12 cellular contexts compared by ENCODE assay signal in genomic region chr10:77156406-77156879, GRCh38.
DNase-seq lines count a peak whose midpoint lies in the region; ATAC-seq and TF ChIP-seq lines count a peak whose summit lies in the region.
"Had no signal": no experiment of that assay in that cellular context is flagged by ENCODE, and none has a peak within 500 bp of the region (broad histone marks: within the 10 kb centered on the region; RNA-seq: fewer than 3 reads in every experiment).

No MANE protein-coding gene starts in this region.

- peak overlapping the region; percentile 57 for H2AK5ac ChIP-seq in mesenchymal stem cell (ENCODE audit: low read length, severe bottlenecking)

- no peaks in the 10 kb centered on the region for H3K36me3 Mint-ChIP-seq in chondrocyte (ENCODE audit: low read depth)
- H3K36me3 Mint-ChIP-seq in type B pancreatic cell, result no peaks in the 10 kb centered on the region

- no peak overlapping the region for H2AFZ ChIP-seq in mesenchymal stem cell (ENCODE audit: low read depth, low read length)

- H3K9me3 ChIP-seq in mesenchymal stem cell (ENCODE audit: control insufficient read depth, low read length), result no peaks in the 10 kb centered on the region

- no peak overlapping the region for H2BK15ac ChIP-seq in mesenchymal stem cell (ENCODE audit: low read depth, poor library complexity, severe bottlenecking)

- peaks cover 5% of the 10 kb centered on the region for H3K79me1 ChIP-seq in mesenchymal stem cell (replicated peaks; ENCODE audit: low read length, poor library complexity, severe bottlenecking)

- H3K27ac Mint-ChIP-seq in chondrocyte (ENCODE audit: unreplicated experiment), result peak overlapping the region; percentile 95
- no peak overlapping the region for H3K27ac Mint-ChIP-seq in type B pancreatic cell

- WGBS in mesenchymal stem cell, result 17% methylated on average over 4 of the region's 5 CpGs

- no peak overlapping the region for H3K4me3 ChIP-seq in NB4 (ENCODE audit: low read depth, low read length)
- no peak overlapping the region for H3K4me3 ChIP-seq in mesenchymal stem cell (ENCODE audit: insufficient read depth in 1 of 2, low read depth in 1 of 2, low read length in 2 of 2)
- H3K4me3 ChIP-seq: skin epidermis had no signal

- no peak for ATAC-seq in GM18520 (IDR thresholded peaks at IDR 0.05; ENCODE audit: unreplicated experiment)
- ATAC-seq in foreskin keratinocyte, result no peak
- ATAC-seq in GM21390 (IDR thresholded peaks at IDR 0.05; ENCODE audit: unreplicated experiment), result no peak

- H3K9me3 Mint-ChIP-seq in chondrocyte (ENCODE audit: low read depth) (no peaks in the 10 kb centered on the region), type B pancreatic cell (no peaks in the 10 kb centered on the region)

- peak overlapping the region; percentile 34 for H4K91ac ChIP-seq in mesenchymal stem cell (ENCODE audit: low read length)

- no peak overlapping the region for H3K4me2 ChIP-seq in mesenchymal stem cell (ENCODE audit: low read length, poor library complexity, severe bottlenecking)

- no peak overlapping the region for H2BK120ac ChIP-seq in mesenchymal stem cell (ENCODE audit: low read depth, low read length)

- H3K9ac ChIP-seq in mesenchymal stem cell (ENCODE audit: low read length), result peak overlapping the region; percentile 77

- H3K27ac ChIP-seq in mesenchymal stem cell (ENCODE audit: low read length, poor library complexity, severe bottlenecking) (peak overlapping the region; percentile 79), foreskin keratinocyte (no peak overlapping the region)
- H3K27ac ChIP-seq: skin epidermis had no signal

- H3K4me3 Mint-ChIP-seq in chondrocyte (ENCODE audit: unreplicated experiment), result no peak overlapping the region
- no peak overlapping the region for H3K4me3 Mint-ChIP-seq in type B pancreatic cell

- H3K27me3 Mint-ChIP-seq in chondrocyte (ENCODE audit: low read depth), result no peaks in the 10 kb centered on the region
- peaks cover 37% of the 10 kb centered on the region for H3K27me3 Mint-ChIP-seq in type B pancreatic cell

- no peak for TF ChIP-seq POLR2A in NB4 (IDR thresholded peaks at IDR 0.05; ENCODE audit: extremely low read depth, insufficient read length)

- in situ Hi-C loops in ACHN (cut with HindIII; ENCODE audit: low pct_ligation_motif_present, low pct_unique_long_range_greater_than_20kb, low sequenced_read_pairs), result loop anchor here (25.0 kb wide), 1 partner anchor 256 kb away; no protein-coding TSS in a partner anchor

- H3K4me1 Mint-ChIP-seq in chondrocyte (ENCODE audit: low read depth) (peaks cover 73% of the 10 kb centered on the region), type B pancreatic cell (ENCODE audit: unreplicated experiment) (peaks cover 19% of the 10 kb centered on the region)

- H3K18ac ChIP-seq in mesenchymal stem cell (ENCODE audit: low read depth in 1 of 2, low read length in 2 of 2), result peak overlapping the region in 1 of 2 experiments; percentile 64

- H3K23ac ChIP-seq in mesenchymal stem cell (ENCODE audit: low read length in 2 of 2), result no peak overlapping the region

- peak overlapping the region; percentile 6 to 30 for H2BK12ac ChIP-seq in mesenchymal stem cell (ENCODE audit: low read length in 2 of 2)

- peak overlapping the region; percentile 47 for H4K8ac ChIP-seq in mesenchymal stem cell (ENCODE audit: low read length)

- H3K4me1 ChIP-seq in mesenchymal stem cell (ENCODE audit: control insufficient read depth, insufficient read depth, low read depth, low read length) (peaks cover 11% of the 10 kb centered on the region), foreskin keratinocyte (peaks cover 16% of the 10 kb centered on the region)

- no peaks in the 10 kb centered on the region for H3K27me3 ChIP-seq in mesenchymal stem cell (ENCODE audit: control insufficient read depth in 1 of 2, insufficient read depth in 1 of 2, low read length in 2 of 2)
- H3K27me3 ChIP-seq in foreskin keratinocyte, result no peaks in the 10 kb centered on the region

- H2BK5ac ChIP-seq in mesenchymal stem cell (ENCODE audit: low read depth, low read length, poor library complexity, severe bottlenecking), result no peak overlapping the region

- peak overlapping the region in 1 of 2 experiments; percentile 7 for H3K4ac ChIP-seq in mesenchymal stem cell (ENCODE audit: low read depth in 1 of 2, low read length in 2 of 2)

- H3K14ac ChIP-seq in mesenchymal stem cell (ENCODE audit: low read length in 2 of 2), result no peak overlapping the region

- no peaks in the 10 kb centered on the region for H3K36me3 ChIP-seq in mesenchymal stem cell (ENCODE audit: control insufficient read depth in 1 of 2, insufficient read depth in 2 of 2, low read depth in 1 of 2, low read length in 2 of 2)

- peak; percentile 76 for DNase-seq in ACHN
- DNase-seq in NB4 (ENCODE audit: low read depth), result peak; percentile 10
- no peak for DNase-seq in chondrocyte (ENCODE audit: low spot score)
- DNase-seq in mesenchymal stem cell, result peak; percentile 50
- no peak for DNase-seq in foreskin keratinocyte
- no peak for DNase-seq in type B pancreatic cell (ENCODE audit: extremely low spot score, unreplicated experiment)
- DNase-seq: caudate nucleus; NCI-H187; stimulated activated CD8-positive, alpha-beta memory T cell treated with anti-CD3 and anti-CD28 coated beads, Interleukin-4, amount 100 ng/mL, for 48 hours had no signal

- TF ChIP-seq CTCF in NB4 (IDR thresholded peaks at IDR 0.05; ENCODE audit: low read depth, low read length) (no peak), chondrocyte (IDR thresholded peaks at IDR 0.05) (peak; percentile 32), foreskin keratinocyte (conservative IDR thresholded peaks at IDR 0.05) (no peak), type B pancreatic cell (conservative IDR thresholded peaks at IDR 0.05) (no peak)

Comparison
In these comparisons a context has a peak if more than half of its experiments do, and no peak if none do; other contexts are left out.
1. DNase-seq: peak in ACHN (single experiment), NB4 (single experiment) and mesenchymal stem cell (single experiment); none in chondrocyte (single experiment), foreskin keratinocyte (0 of 2) and type B pancreatic cell (single experiment).